ENCODE assay signal across 14 cellular contexts in the genomic region with DNA sequence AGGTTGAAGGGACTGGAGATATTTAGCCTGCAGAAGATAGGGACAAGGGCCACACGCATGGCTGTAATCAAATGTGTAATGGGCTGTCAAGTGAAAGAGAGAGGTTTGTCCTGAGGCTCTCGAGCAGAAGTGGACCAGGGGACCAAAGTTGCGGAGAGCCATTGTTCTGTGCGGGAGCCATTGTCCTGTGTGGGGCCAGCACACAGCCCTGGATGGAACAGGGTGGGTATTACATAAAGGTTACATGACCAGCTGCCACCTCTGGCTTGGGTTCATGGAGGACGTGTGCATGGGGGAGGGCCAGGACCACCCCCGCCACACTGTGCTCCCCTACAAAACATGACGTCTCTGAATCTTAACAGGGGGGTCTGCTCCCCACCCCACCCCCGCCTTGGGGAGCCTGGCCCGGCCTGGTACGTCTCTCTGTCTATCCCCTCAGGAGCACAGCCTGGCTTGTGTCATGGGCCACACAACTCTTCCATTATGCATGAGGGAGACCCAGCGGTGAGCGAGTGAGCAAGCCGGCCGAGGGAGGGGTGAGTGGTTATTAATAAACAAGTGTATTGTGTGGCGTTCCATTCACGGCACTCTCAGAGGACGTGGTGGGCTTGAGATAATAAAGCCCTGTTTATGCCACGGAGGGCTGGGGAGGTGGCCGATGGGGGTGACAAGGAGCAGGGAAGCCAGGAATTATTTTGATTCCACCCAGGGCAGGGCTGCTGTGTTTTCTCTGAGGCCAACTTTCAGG. TPM values are rescaled to one million over a fixed set of nuclear protein-coding genes. Genes with fewer than 3 reads are reported as not detected.
DNase-seq lines count a peak whose midpoint lies in the region; ATAC-seq, FAIRE-seq and TF ChIP-seq lines count a peak whose summit lies in the region.
"Had no signal": no experiment of that assay in that cellular context is flagged by ENCODE, and none has a peak within 500 bp of the region (broad histone marks: within the 10 kb centered on the region; RNA-seq: fewer than 3 reads in every experiment).

Gene NFASC, plus strand, starts transcription at position 698 of the 748 bp plus-strand sequence. CDS start 73,454 bp downstream, outside the sequence.

- H2AFZ ChIP-seq in astrocyte (ENCODE audit: low read depth, low read length) (no peak within 1 kb of the TSS), neuronal stem cell (ENCODE audit: low read length) (peak within 1 kb of the TSS; percentile 68)
- H2AFZ ChIP-seq: GM23338 had no signal

- H3K23ac ChIP-seq in neuronal stem cell (ENCODE audit: low read depth, low read length, poor library complexity) = no peak within 1 kb of the TSS

- peaks cover 72% of the 10 kb centered on the region for H4K20me1 ChIP-seq in astrocyte (ENCODE audit: insufficient read depth, low read length)

- no peaks in the 10 kb centered on the region for H3K9me3 ChIP-seq in astrocyte (ENCODE audit: insufficient read depth, low read depth, low read length)
- no peaks in the 10 kb centered on the region for H3K9me3 ChIP-seq in neuronal stem cell (replicated peaks in 1 of 2; ENCODE audit: control insufficient read depth in 2 of 2, insufficient read depth in 1 of 2, low read depth in 1 of 2, low read length in 2 of 2)
- no peaks in the 10 kb centered on the region for H3K9me3 ChIP-seq in upper lobe of right lung
- H3K9me3 ChIP-seq in right lobe of liver = no peaks in the 10 kb centered on the region
- H3K9me3 ChIP-seq: neutrophil had no signal

- no peak within 1 kb of the TSS for H2BK120ac ChIP-seq in neuronal stem cell (ENCODE audit: low read depth, low read length)

- H2BK15ac ChIP-seq in neuronal stem cell (ENCODE audit: low read length) = no peak within 1 kb of the TSS

- peaks cover 11% of the 10 kb centered on the region for H3K4me1 ChIP-seq in astrocyte (ENCODE audit: insufficient read depth, low read length)
- H3K4me1 ChIP-seq in neuronal stem cell (ENCODE audit: control insufficient read depth in 2 of 2, insufficient read depth in 1 of 2, low read depth in 1 of 2, low read length in 2 of 2) = peaks cover 8 to 12% of the 10 kb centered on the region in 2 donors
- H3K4me1 ChIP-seq in upper lobe of right lung = no peaks in the 10 kb centered on the region
- no peaks in the 10 kb centered on the region for H3K4me1 ChIP-seq in right lobe of liver

- H2AK5ac ChIP-seq in neuronal stem cell (ENCODE audit: low read depth, low read length) = no peak within 1 kb of the TSS

- no peak for DNase-seq in astrocyte (ENCODE audit: low read depth)
- DNase-seq in cardiac septum (ENCODE audit: low spot score) = no peak
- DNase-seq in neuronal stem cell (ENCODE audit: low spot score) = no peak
- no peak for DNase-seq in upper lobe of right lung
- DNase-seq in NCI-H1048 (lab: John Stamatoyannopoulos, UW) = no peak
- DNase-seq in right lobe of liver = no peak
- DNase-seq in activated CD4-positive, alpha-beta T cell treated with anti-CD3 and anti-CD28 coated beads for 4 hours = no peak
- DNase-seq: COR-L47; stimulated activated CD4-positive, alpha-beta T cell treated with anti-CD3 and anti-CD28 coated beads, Interleukin-4, amount 100 ng/mL, for 1 hour; stimulated activated naive CD8-positive, alpha-beta T cell treated with anti-CD3 and anti-CD28 coated beads, Interleukin-15, Interleukin-2, amounts not matched to agents 100 U/mL and 50 U/mL, for 24 hours had no signal

- H3K27ac ChIP-seq in astrocyte (ENCODE audit: low read depth, low read length) = no peak within 1 kb of the TSS
- H3K27ac ChIP-seq in neuronal stem cell (replicated peaks; ENCODE audit: low read length) = no peak within 1 kb of the TSS
- H3K27ac ChIP-seq in upper lobe of right lung = no peak within 1 kb of the TSS
- no peak within 1 kb of the TSS for H3K27ac ChIP-seq in right lobe of liver
- H3K27ac ChIP-seq: neutrophil had no signal

- peaks cover 6% of the 10 kb centered on the region for H3K79me2 ChIP-seq in astrocyte (ENCODE audit: insufficient read depth, low read length)

- no peak within 1 kb of the TSS for H3K4me3 Mint-ChIP-seq in astrocyte (ENCODE audit: unreplicated experiment)
- H3K4me3 Mint-ChIP-seq: GM23338 had no signal

- peaks cover 8% of the 10 kb centered on the region for H3K27me3 Mint-ChIP-seq in astrocyte (ENCODE audit: low read depth, unreplicated experiment)

- H3K36me3 Mint-ChIP-seq in astrocyte (ENCODE audit: low read depth, unreplicated experiment) = peaks cover 7% of the 10 kb centered on the region

- TF ChIP-seq CTCF in astrocyte (IDR thresholded peaks at IDR 0.05; ENCODE audit: insufficient read depth, low read depth, low read length) (no peak), upper lobe of right lung (IDR thresholded peaks at IDR 0.05) (no peak), right lobe of liver (IDR thresholded peaks at IDR 0.05) (no peak)

- H3K4me1 Mint-ChIP-seq in astrocyte (ENCODE audit: low read depth, unreplicated experiment) = peaks cover 20% of the 10 kb centered on the region

- peak within 1 kb of the TSS; percentile 58 for H3K27ac Mint-ChIP-seq in astrocyte (ENCODE audit: unreplicated experiment)
- H3K27ac Mint-ChIP-seq: GM23338 had no signal

- no peaks in the 10 kb centered on the region for H3K79me1 ChIP-seq in neuronal stem cell (ENCODE audit: low read depth, low read length)

- no peak within 1 kb of the TSS for H4K8ac ChIP-seq in neuronal stem cell (ENCODE audit: low read depth, low read length)

- intact Hi-C loops in cardiac septum (cut with DNase I) (no loop called here), upper lobe of right lung (cut with DNase I) (no loop called here), right lobe of liver (cut with DNase I) (no loop called here)

- no peak within 1 kb of the TSS for H3K4ac ChIP-seq in neuronal stem cell (ENCODE audit: low read length)

- no peak for FAIRE-seq in astrocyte (lab: Jason Lieb, UNC)
- FAIRE-seq: islet of Langerhans had no signal

- ATAC-seq in upper lobe of right lung (no peak), right lobe of liver (no peak), GM21447 (IDR thresholded peaks at IDR 0.05; ENCODE audit: unreplicated experiment) (no peak)
- ATAC-seq: GM23338; stimulated activated naive CD8-positive, alpha-beta T cell treated with anti-CD3 and anti-CD28 coated beads, Interleukin-15, Interleukin-2, amounts not matched to agents 100 U/mL and 50 U/mL, for 24 hours had no signal

- H2BK12ac ChIP-seq in neuronal stem cell (ENCODE audit: low read length) = no peak within 1 kb of the TSS

- WGBS in neuronal stem cell (ENCODE audit: extremely low coverage in 2 of 2, insufficient read length in 2 of 2, insufficient replicate concordance in 1 of 2), 2 donors = no CpG with 5 or more reads among the region's 19 CpGs
- WGBS in right lobe of liver (ENCODE audit: insufficient coverage, low coverage, low lambda C conversion rate, missing lambda C conversion rate) = 83% methylated on average over 8 of the region's 19 CpGs

- H3K36me3 ChIP-seq in astrocyte (ENCODE audit: insufficient read depth, low read length) (no peaks in the 10 kb centered on the region), neuronal stem cell (replicated peaks in 1 of 2; ENCODE audit: control insufficient read depth in 2 of 2, insufficient read depth in 2 of 2, low read length in 2 of 2) (no peaks in the 10 kb centered on the region), upper lobe of right lung (no peaks in the 10 kb centered on the region), right lobe of liver (no peaks in the 10 kb centered on the region)
- H3K36me3 ChIP-seq: neutrophil had no signal

- H3K27me3 ChIP-seq in astrocyte (ENCODE audit: insufficient read depth, low read length) (no peaks in the 10 kb centered on the region), neuronal stem cell (ENCODE audit: control insufficient read depth in 3 of 3, insufficient read depth in 3 of 3, low read depth in 1 of 3, low read length in 3 of 3) (no peaks in the 10 kb centered on the region), upper lobe of right lung (no peaks in the 10 kb centered on the region), right lobe of liver (no peaks in the 10 kb centered on the region)

- no peak within 1 kb of the TSS for H3K14ac ChIP-seq in neuronal stem cell (ENCODE audit: low read length)

- H4K91ac ChIP-seq in neuronal stem cell (ENCODE audit: low read depth, low read length, poor library complexity) = no peak within 1 kb of the TSS

- H3K4me2 ChIP-seq in astrocyte (ENCODE audit: low read length) = no peak within 1 kb of the TSS
- H3K4me2 ChIP-seq in neuronal stem cell (ENCODE audit: insufficient read depth, low read length, poor library complexity, severe bottlenecking) = no peak within 1 kb of the TSS
- H3K4me2 ChIP-seq: GM23338 had no signal

- no peak within 1 kb of the TSS for H3K4me3 ChIP-seq in astrocyte (ENCODE audit: insufficient read depth, low read depth, low read length)
- peak within 1 kb of the TSS in 1 of 2 donors; percentile 19 for H3K4me3 ChIP-seq in neuronal stem cell (ENCODE audit: low read length in 2 of 2)
- H3K4me3 ChIP-seq in upper lobe of right lung = no peak within 1 kb of the TSS
- H3K4me3 ChIP-seq in right lobe of liver = no peak within 1 kb of the TSS
- H3K4me3 ChIP-seq: GM23338 had no signal

- H3K9me3 Mint-ChIP-seq in astrocyte (ENCODE audit: unreplicated experiment) = peaks cover 4% of the 10 kb centered on the region
- H3K9me3 Mint-ChIP-seq: GM23338 had no signal

- peak within 1 kb of the TSS; percentile 50 for H3K18ac ChIP-seq in neuronal stem cell (ENCODE audit: low read length)

- H3K9ac ChIP-seq in astrocyte (ENCODE audit: low read length) (no peak within 1 kb of the TSS), neuronal stem cell (ENCODE audit: low read depth, low read length, poor library complexity) (no peak within 1 kb of the TSS)

- no peak within 1 kb of the TSS for H2BK5ac ChIP-seq in neuronal stem cell (ENCODE audit: low read length)

- TF ChIP-seq POLR2A in right lobe of liver (IDR thresholded peaks at IDR 0.05) = no peak

RNA-seq across cellular contexts. Expression of gene NFASC, which starts in this region (rescaled TPM):
- total RNA-seq in astrocyte = 26.7 and 29.6 TPM in 2 replicates
- total RNA-seq in cardiac septum = 16.0 TPM
- 1.2 TPM for polyA plus RNA-seq in neuronal stem cell (2013, experiment 1 of 2)
- polyA plus RNA-seq in neuronal stem cell (2013, experiment 2 of 2) = 1.2 TPM
- 24.1 TPM for total RNA-seq in upper lobe of right lung
- total RNA-seq in right lobe of liver = 1 to 10 TPM; 3.2 to 7.8 (median 5.6) TPM
